Comparison of ENCODE assay signal across 9 cellular contexts in the genomic region with DNA sequence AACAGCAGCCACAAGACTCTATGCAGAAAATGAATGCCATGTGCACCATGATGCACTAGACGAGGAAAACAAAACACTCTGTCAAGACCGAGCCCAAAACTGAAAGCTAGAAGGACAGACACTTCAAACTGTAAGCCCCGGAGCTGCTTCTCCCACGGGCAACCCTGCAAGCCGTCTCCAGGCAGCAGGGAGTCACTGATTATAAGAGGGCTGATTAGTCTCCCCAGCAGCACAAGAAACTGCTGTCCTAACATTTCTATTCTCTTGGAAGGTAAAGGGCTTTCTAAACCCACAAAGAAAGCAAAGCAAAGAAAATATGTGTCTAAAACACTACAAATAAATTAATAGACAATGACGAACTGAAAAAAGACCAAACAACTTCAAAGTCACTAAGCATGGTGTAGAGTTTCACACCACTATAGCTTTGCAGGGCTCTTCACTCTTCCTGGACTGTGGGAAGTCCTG. TPM values are rescaled to one million over a fixed set of nuclear protein-coding genes. Genes with fewer than 3 reads are reported as not detected.
A peak's percentile ranks its signal among the peaks of the same experiment; 100 is the strongest.
DNase-seq lines count a peak whose midpoint lies in the region; ATAC-seq, FAIRE-seq and TF ChIP-seq lines count a peak whose summit lies in the region.
"Had no signal": no experiment of that assay in that cellular context is flagged by ENCODE, and none has a peak within 500 bp of the region (broad histone marks: within the 10 kb centered on the region; RNA-seq: fewer than 3 reads in every experiment).

No MANE protein-coding gene starts in this region.

- no peak for FAIRE-seq in bronchial epithelial cell (lab: Jason Lieb, UNC)

- no peaks in the 10 kb centered on the region for H3K27me3 ChIP-seq in CD4-positive, CD25-positive, alpha-beta regulatory T cell (ENCODE audit: control insufficient read depth, insufficient read depth, low read length)
- H3K27me3 ChIP-seq in bronchial epithelial cell (ENCODE audit: control insufficient read depth, insufficient read depth, low read length): no peaks in the 10 kb centered on the region
- H3K27me3 ChIP-seq in naive thymus-derived CD4-positive, alpha-beta T cell (ENCODE audit: control insufficient read depth in 2 of 2, insufficient read depth in 2 of 2, low read length in 2 of 2): no peaks in the 10 kb centered on the region

- peak overlapping the region in 3 of 4 donors; percentile 83 to 94 (median 86) for H3K4me3 Mint-ChIP-seq in CD4-positive, CD25-positive, alpha-beta regulatory T cell
- H3K4me3 Mint-ChIP-seq in naive thymus-derived CD4-positive, alpha-beta T cell: peak overlapping the region in 9 of 10 donors; percentile 51 to 90 (median 83)

- no peaks in the 10 kb centered on the region for H3K9me3 ChIP-seq in CD4-positive, CD25-positive, alpha-beta regulatory T cell (ENCODE audit: control insufficient read depth in 2 of 2, low read length in 2 of 2)
- no peaks in the 10 kb centered on the region for H3K9me3 ChIP-seq in naive thymus-derived CD4-positive, alpha-beta T cell (ENCODE audit: control insufficient read depth in 2 of 3, low read length in 3 of 3)

- no peaks in the 10 kb centered on the region for H3K27me3 Mint-ChIP-seq in CD4-positive, CD25-positive, alpha-beta regulatory T cell
- H3K27me3 Mint-ChIP-seq in naive thymus-derived CD4-positive, alpha-beta T cell: no peaks in the 10 kb centered on the region

- peak overlapping the region; percentile 81 for H3K27ac ChIP-seq in CD4-positive, CD25-positive, alpha-beta regulatory T cell (ENCODE audit: insufficient read depth, low read length, poor library complexity, severe bottlenecking)
- H3K27ac ChIP-seq in naive thymus-derived CD4-positive, alpha-beta T cell (ENCODE audit: low read depth, low read length): peak overlapping the region; percentile 62

- intact Hi-C loops in naive thymus-derived CD4-positive, alpha-beta T cell (cut with micrococcal nuclease): loop anchor here in 1 of 2 donors (1.0 kb wide), 1 partner anchor 10 kb away; no protein-coding TSS in a partner anchor

- DNase-seq in CD4-positive, CD25-positive, alpha-beta regulatory T cell: peak in 2 of 3 donors; percentile 48 to 80
- peak; percentile 53 for DNase-seq in NCI-H524 treated with DMSO at 0.1 percent for 48 hours (lab: John Stamatoyannopoulos, UW)
- DNase-seq in bronchial epithelial cell (ENCODE audit: low read depth): peak; percentile 15
- peak in 4 of 9 donors; percentile 40 to 51 (median 46) for DNase-seq in naive thymus-derived CD4-positive, alpha-beta T cell
- no peak for DNase-seq in pons (ENCODE audit: low spot score)

- H3K4me3 ChIP-seq in CD4-positive, CD25-positive, alpha-beta regulatory T cell (ENCODE audit: low read depth, low read length): peak overlapping the region; percentile 77
- H3K4me3 ChIP-seq in bronchial epithelial cell (ENCODE audit: low read depth, low read length): no peak overlapping the region
- peak overlapping the region; percentile 35 for H3K4me3 ChIP-seq in naive thymus-derived CD4-positive, alpha-beta T cell (ENCODE audit: low read length)

- peak overlapping the region in 2 of 3 donors; percentile 95 for H3K27ac Mint-ChIP-seq in CD4-positive, CD25-positive, alpha-beta regulatory T cell
- peak overlapping the region in 6 of 9 donors; percentile 85 to 92 (median 88) for H3K27ac Mint-ChIP-seq in naive thymus-derived CD4-positive, alpha-beta T cell

- peaks cover 24 to 41% (median 35%) of the 10 kb centered on the region in 4 donors for H3K4me1 Mint-ChIP-seq in CD4-positive, CD25-positive, alpha-beta regulatory T cell
- H3K4me1 Mint-ChIP-seq in naive thymus-derived CD4-positive, alpha-beta T cell: peaks cover 31 to 51% (median 36%) of the 10 kb centered on the region in 7 donors

- peaks cover 4% of the 10 kb centered on the region for H3K36me3 Mint-ChIP-seq in CD4-positive, CD25-positive, alpha-beta regulatory T cell
- peaks cover 0 to 6% (median 0%) of the 10 kb centered on the region in 5 donors for H3K36me3 Mint-ChIP-seq in naive thymus-derived CD4-positive, alpha-beta T cell

- peak; percentile 66 to 71 for ATAC-seq in CD4-positive, CD25-positive, alpha-beta regulatory T cell (ENCODE audit: low read depth in 2 of 2)
- ATAC-seq in GM19395 (IDR thresholded peaks at IDR 0.05; ENCODE audit: unreplicated experiment) (peak; percentile 48), GM19328 (IDR thresholded peaks at IDR 0.05; ENCODE audit: unreplicated experiment) (no peak), GM18870 (IDR thresholded peaks at IDR 0.05; ENCODE audit: unreplicated experiment) (no peak)
- ATAC-seq in naive thymus-derived CD4-positive, alpha-beta T cell: peak; percentile 79

- CTCF ChIA-PET in naive thymus-derived CD4-positive, alpha-beta T cell (lab: Charles Lee): interaction anchor here (0.6 to 1.9 kb wide), 3 partner anchors 8 to 50 kb away, joined by 3 to 4 read pairs (median 4); no protein-coding TSS in a partner anchor

- H3K4me1 ChIP-seq in CD4-positive, CD25-positive, alpha-beta regulatory T cell (ENCODE audit: control insufficient read depth, insufficient read depth, low read length, poor library complexity, severe bottlenecking): peaks cover 88% of the 10 kb centered on the region
- H3K4me1 ChIP-seq in naive thymus-derived CD4-positive, alpha-beta T cell (ENCODE audit: control insufficient read depth in 2 of 2, insufficient read depth in 2 of 2, low read length in 2 of 2): peaks cover 60 to 80% of the 10 kb centered on the region in 2 donors

- no peaks in the 10 kb centered on the region for H3K36me3 ChIP-seq in CD4-positive, CD25-positive, alpha-beta regulatory T cell (ENCODE audit: control insufficient read depth, insufficient read depth, low read length)
- no peaks in the 10 kb centered on the region for H3K36me3 ChIP-seq in bronchial epithelial cell (ENCODE audit: control insufficient read depth, insufficient read depth, low read length)
- H3K36me3 ChIP-seq in naive thymus-derived CD4-positive, alpha-beta T cell (ENCODE audit: control insufficient read depth in 2 of 3, insufficient read depth in 3 of 3, low read length in 3 of 3): no peaks in the 10 kb centered on the region

- TF ChIP-seq CTCF in bronchial epithelial cell (IDR thresholded peaks at IDR 0.05; ENCODE audit: insufficient read depth, low read length, severe bottlenecking): no peak

- no peaks in the 10 kb centered on the region for H3K9me3 Mint-ChIP-seq in CD4-positive, CD25-positive, alpha-beta regulatory T cell
- H3K9me3 Mint-ChIP-seq in naive thymus-derived CD4-positive, alpha-beta T cell: no peaks in the 10 kb centered on the region

- POLR2A ChIA-PET in naive thymus-derived CD4-positive, alpha-beta T cell (lab: Charles Lee): interaction anchor here (0.8 to 18.1 kb wide), 6 partner anchors 8 to 28 kb away, joined by 3 to 292 read pairs (median 6); partner anchors contain the start of gene TBC1D2B

RNA-seq across cellular contexts. Expression of gene TBC1D2B, which starts 15.5 kb away (rescaled TPM):
- 117 TPM for total RNA-seq in CD4-positive, CD25-positive, alpha-beta regulatory T cell
- polyA plus RNA-seq in CD4-positive, CD25-positive, alpha-beta regulatory T cell: 10 to 100 TPM; 12.2 to 17.9 (median 15.4) TPM
- 13.7 and 15.4 TPM in 2 replicates for total RNA-seq in bronchial epithelial cell
- total RNA-seq in naive thymus-derived CD4-positive, alpha-beta T cell: 100 to 1,000 TPM in 2 of 5 experiments, 10 to 100 TPM in 3; 69.7 to 119 (median 86.1) TPM
- 10 to 100 TPM in 1 of 2 donors, 1 to 10 TPM in 1; 7.4 to 14.5 TPM for polyA plus RNA-seq in naive thymus-derived CD4-positive, alpha-beta T cell

RNA-seq across cellular contexts. Expression of gene SH2D7, which starts 30.4 kb away (rescaled TPM):
- not detected for total RNA-seq in CD4-positive, CD25-positive, alpha-beta regulatory T cell
- polyA plus RNA-seq in CD4-positive, CD25-positive, alpha-beta regulatory T cell: under 1 TPM in 1 of 4 donors, not detected in 3; 0.09 TPM
- not detected in 2 replicates for total RNA-seq in bronchial epithelial cell
- total RNA-seq in naive thymus-derived CD4-positive, alpha-beta T cell: not detected
- polyA plus RNA-seq in naive thymus-derived CD4-positive, alpha-beta T cell: not detected
- total RNA-seq: NCI-H460 had no signal

Comparison
In these comparisons a context has a peak if more than half of its experiments do, and no peak if none do; other contexts are left out.
1. ATAC-seq: peak in CD4-positive, CD25-positive, alpha-beta regulatory T cell (2 of 2), GM19395 (single experiment) and naive thymus-derived CD4-positive, alpha-beta T cell (single experiment); none in GM19328 (single experiment) and GM18870 (single experiment).